8 cellular contexts compared by ENCODE assay signal in genomic region chr2:174248187-174248997, GRCh38. TPM values are rescaled to one million over a fixed set of nuclear protein-coding genes. Genes with fewer than 3 reads are reported as not detected.
A peak's percentile ranks its signal among the peaks of the same experiment; 100 is the strongest.
DNase-seq lines count a peak whose midpoint lies in the region; ATAC-seq and TF ChIP-seq lines count a peak whose summit lies in the region.

Gene OLA1 (minus strand): TSS chr2:174248532. CDS start chr2:174246815, 1,717 bp downstream.

- H3K4me3 ChIP-seq in LNCaP clone FGC (ENCODE audit: low read depth, low read length): peak within 1 kb of the TSS; percentile 91

- peak; percentile 94 to 95 for ATAC-seq in naive B cell (ENCODE audit: low read depth in 2 of 2)
- peak; percentile 98 for ATAC-seq in stimulated activated effector memory CD8-positive, alpha-beta T cell treated with anti-CD3 and anti-CD28 coated beads, Interleukin-12 subunit alpha, Interleukin-12 subunit beta, amount 100 ng/mL, for 72 hours

- peak within 1 kb of the TSS; percentile 58 to 87 (median 74) for H3K27ac Mint-ChIP-seq in naive B cell
- H3K27ac Mint-ChIP-seq in stimulated activated effector memory CD8-positive, alpha-beta T cell treated with anti-CD3 and anti-CD28 coated beads, Interleukin-12 subunit alpha, Interleukin-12 subunit beta, amount 100 ng/mL, for 72 hours: peak within 1 kb of the TSS; percentile 91

- 0 out of 2 replicates have a peak, but pooled peaks have one; percentile 3 for TF ChIP-seq CTCF in LNCaP clone FGC (IDR thresholded peaks at IDR 0.05; ENCODE audit: control insufficient read depth, extremely low read depth, insufficient read depth)

- H3K4me1 Mint-ChIP-seq in naive B cell: peaks cover 6 to 31% (median 11%) of the 10 kb centered on the region in 3 donors
- peaks cover 9% of the 10 kb centered on the region for H3K4me1 Mint-ChIP-seq in stimulated activated effector memory CD8-positive, alpha-beta T cell treated with anti-CD3 and anti-CD28 coated beads, Interleukin-12 subunit alpha, Interleukin-12 subunit beta, amount 100 ng/mL, for 72 hours

- DNase-seq in EH (ENCODE audit: low read depth) (peak; percentile 94), H4 (ENCODE audit: low spot score) (peak; percentile 86), LNCaP clone FGC (ENCODE audit: low read depth) (peak; percentile 73), RPMI8226 (peak; percentile 97), fibroblast of gingiva (ENCODE audit: low read depth) (peak; percentile 93), naive B cell (peak; percentile 97)
- peak; percentile 92 to 93 for DNase-seq in activated T-helper 1 cell treated with anti-CD3 and anti-CD28 coated beads, Interleukin-2, amount 50 U/mL, for 16 hours (ENCODE audit: low read depth in 1 of 2, low spot score in 1 of 2)
- DNase-seq in stimulated activated effector memory CD8-positive, alpha-beta T cell treated with anti-CD3 and anti-CD28 coated beads, Interleukin-12 subunit alpha, Interleukin-12 subunit beta, amount 100 ng/mL, for 72 hours (ENCODE audit: low spot score in 2 of 2): peak; percentile 94 to 96

- H3K4me3 Mint-ChIP-seq in naive B cell: peak within 1 kb of the TSS; percentile 84 to 93 (median 88)
- peak within 1 kb of the TSS; percentile 88 for H3K4me3 Mint-ChIP-seq in stimulated activated effector memory CD8-positive, alpha-beta T cell treated with anti-CD3 and anti-CD28 coated beads, Interleukin-12 subunit alpha, Interleukin-12 subunit beta, amount 100 ng/mL, for 72 hours

- H3K36me3 Mint-ChIP-seq in naive B cell: peaks cover 0 to 6% of the 10 kb centered on the region in 2 donors
- peaks cover 32% of the 10 kb centered on the region for H3K36me3 Mint-ChIP-seq in stimulated activated effector memory CD8-positive, alpha-beta T cell treated with anti-CD3 and anti-CD28 coated beads, Interleukin-12 subunit alpha, Interleukin-12 subunit beta, amount 100 ng/mL, for 72 hours

- H3K9me3 Mint-ChIP-seq in naive B cell: no peaks in the 10 kb centered on the region
- H3K9me3 Mint-ChIP-seq in stimulated activated effector memory CD8-positive, alpha-beta T cell treated with anti-CD3 and anti-CD28 coated beads, Interleukin-12 subunit alpha, Interleukin-12 subunit beta, amount 100 ng/mL, for 72 hours: no peaks in the 10 kb centered on the region

- peaks cover 0 to 7% (median 0%) of the 10 kb centered on the region in 3 donors for H3K27me3 Mint-ChIP-seq in naive B cell

RNA-seq across cellular contexts. Expression of gene OLA1, which starts in this region (rescaled TPM):
- 97.4 and 117 TPM in 2 replicates for total RNA-seq in H4 (2014; rRNA removed; shearing (Covaris generic))
- 10 to 100 TPM; 58.1 to 77.6 (median 67.1) TPM for polyA plus RNA-seq in naive B cell (ENCODE audit: low read depth in 6 of 6)

Comparison
In these comparisons a context has a peak if more than half of its experiments do, and no peak if none do; other contexts are left out.
1. Peak in every context shown above with its lines: DNase-seq, ATAC-seq and H3K4me3 ChIP-seq.